In the genomic region with DNA sequence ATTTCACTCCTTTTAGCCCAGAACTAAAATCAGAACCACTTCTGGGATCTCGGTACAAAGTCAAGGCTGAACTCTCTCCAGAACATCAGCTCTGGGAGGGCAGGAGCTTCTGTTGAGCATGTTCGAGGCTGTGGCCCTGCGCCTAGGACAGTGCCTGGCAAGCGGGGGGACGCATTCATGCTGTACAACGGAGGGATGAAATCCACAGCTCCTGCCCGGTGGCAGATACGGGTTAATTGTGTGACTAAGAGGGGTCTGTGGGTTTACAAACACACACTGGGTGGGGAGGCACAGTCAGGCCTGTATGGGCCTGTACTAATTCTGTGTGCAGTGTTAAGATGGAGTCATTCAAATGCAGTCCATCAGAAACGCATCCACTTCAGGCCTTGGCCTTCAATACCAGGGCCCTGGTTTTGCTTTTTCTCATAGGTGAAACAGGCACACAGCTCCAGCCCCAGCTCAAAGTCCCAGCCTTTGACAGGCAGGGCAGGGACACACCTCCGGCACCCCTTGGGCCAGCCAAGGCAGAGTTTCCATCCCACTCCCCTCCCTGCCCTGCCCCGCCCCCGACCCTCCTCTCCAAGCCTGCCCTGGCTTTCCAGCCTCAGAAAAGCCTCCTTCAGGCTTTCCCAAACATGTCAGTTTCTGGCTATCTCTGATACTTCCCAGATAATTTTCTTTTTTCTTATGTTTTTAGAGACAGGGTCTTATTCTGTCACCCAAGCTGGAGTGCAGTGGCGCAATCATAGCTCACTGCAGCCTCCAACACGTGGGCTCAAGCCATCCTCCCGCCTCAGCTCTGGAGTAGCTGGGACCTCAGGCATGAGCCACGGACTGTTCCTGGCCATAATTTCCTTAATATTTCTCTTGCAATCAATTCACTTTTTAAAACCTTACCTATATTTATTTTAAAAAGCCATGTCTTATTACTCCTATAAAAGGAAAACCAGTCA, we compare ENCODE assay signal across 17 cellular contexts.
DNase-seq lines count a peak whose midpoint lies in the region; ATAC-seq, FAIRE-seq and TF ChIP-seq lines count a peak whose summit lies in the region.
"Had no signal": no experiment of that assay in that cellular context is flagged by ENCODE, and none has a peak within 500 bp of the region (broad histone marks: within the 10 kb centered on the region; RNA-seq: fewer than 3 reads in every experiment).

No MANE protein-coding gene starts in this region.

- peak overlapping the region; percentile 43 for H3K4me2 ChIP-seq in HepG2 (ENCODE audit: low read depth, low read length)

- CTCF ChIA-PET in HepG2 (lab: Yijun Ruan, JAX; ENCODE audit: low intra/inter-chr PET ratio, low total read pairs), result interaction anchor here (1.5 to 1.9 kb wide), 3 partner anchors 11 to 945 kb away, joined by 5 to 7 read pairs (median 5); no protein-coding TSS in a partner anchor

- intact Hi-C loops in HepG2 (cut with micrococcal nuclease; ENCODE audit: unreplicated experiment) (loop anchor here (5.0 kb wide), 1 partner anchor 52 kb away; no protein-coding TSS in a partner anchor), right lobe of liver (cut with DNase I) (loop anchor here in 1 of 2 donors (10.0 kb wide), 1 partner anchor 109 kb away; a partner anchor contains a TSS)

- H3K27ac Mint-ChIP-seq in endodermal cell, result no peak overlapping the region
- peak overlapping the region; percentile 64 for H3K27ac Mint-ChIP-seq in nephron progenitor cell

- DNase-seq in HepG2 (ENCODE audit: low spot score), result peak; percentile 82
- DNase-seq in right lobe of liver, result no peak
- DNase-seq in endodermal cell, result peak; percentile 75
- DNase-seq in nephron progenitor cell, result no peak
- no peak for DNase-seq in T-helper 1 cell
- DNase-seq: C1 segment of cervical spinal cord; DND-41; NCI-H1105; NCI-H187; NCI-H2171; NCI-H446; NCI-H69; NK-92 treated with Interleukin-12 subunit alpha and Interleukin-12 subunit beta, amount 100 ng/mL, for 24 hours; OCI-M1 had no signal

- no TSS peak for BruUV-seq in HepG2 (replicated peaks; lab: Mats Ljungman, UMichigan)

- H3K36me3 ChIP-seq in HepG2 (replicated peaks in 1 of 2; ENCODE audit: control insufficient read depth in 1 of 2, insufficient read depth in 2 of 2, low read length in 2 of 2), result no peaks in the 10 kb centered on the region
- peaks cover 0 to 3% (median 0%) of the 10 kb centered on the region in 4 donors for H3K36me3 ChIP-seq in right lobe of liver
- H3K36me3 ChIP-seq in endodermal cell (ENCODE audit: control insufficient read depth, insufficient read depth, low read length), result peaks cover 69% of the 10 kb centered on the region

- H3K4me1 Mint-ChIP-seq in endodermal cell, result no peaks in the 10 kb centered on the region
- no peaks in the 10 kb centered on the region for H3K4me1 Mint-ChIP-seq in nephron progenitor cell

- POLR2A ChIA-PET in HepG2 (lab: Yijun Ruan, JAX), result no interaction called here

- peak; percentile 80 for FAIRE-seq in HepG2 (lab: Jason Lieb, UNC)
- FAIRE-seq: G401.6 had no signal

- ATAC-seq in HepG2 (peak; percentile 54), right lobe of liver (no peak), GM21390 (IDR thresholded peaks at IDR 0.05; ENCODE audit: unreplicated experiment) (no peak), HG02623 (IDR thresholded peaks at IDR 0.05; ENCODE audit: unreplicated experiment) (no peak)

- no peak overlapping the region for H2AFZ ChIP-seq in HepG2 (ENCODE audit: low read length)

- H3K9ac ChIP-seq in HepG2 (ENCODE audit: insufficient read depth, low read depth, low read length) (no peak overlapping the region), endodermal cell (ENCODE audit: extremely low read depth, low read length, poor library complexity, severe bottlenecking) (no peak overlapping the region)

- H3K9me3 ChIP-seq in HepG2 (ENCODE audit: low read length) (no peaks in the 10 kb centered on the region), right lobe of liver (no peaks in the 10 kb centered on the region), endodermal cell (ENCODE audit: control insufficient read depth, low read length) (no peaks in the 10 kb centered on the region)

- TF ChIP-seq EP300 in HepG2 (IDR thresholded peaks at IDR 0.05; ENCODE audit: low read depth in 2 of 2, low read length in 2 of 2) (no peak), HepG2 (CRISPR knock-in tag; IDR thresholded peaks at IDR 0.05; ENCODE audit: borderline replicate concordance) (no peak)

- TF ChIP-seq POLR2A in HepG2 (IDR thresholded peaks at IDR 0.05; ENCODE audit: insufficient read depth in 1 of 2, low read depth in 2 of 2, low read length in 2 of 2) (no peak), right lobe of liver (IDR thresholded peaks at IDR 0.05) (no peak)

- in situ Hi-C loops in HepG2 (cut with HindIII; ENCODE audit: extremely low pct_ligation_motif_present, low pct_unique_long_range_greater_than_20kb), result loop anchor here (5.0 kb wide), 1 partner anchor 37 kb away; no protein-coding TSS in a partner anchor

- TF ChIP-seq CTCF in HepG2 (CRISPR knock-in tag; IDR thresholded peaks at IDR 0.05) (no peak), right lobe of liver (IDR thresholded peaks at IDR 0.05) (no peak), endodermal cell (conservative IDR thresholded peaks at IDR 0.05) (no peak), nephron progenitor cell (IDR thresholded peaks at IDR 0.05) (no peak)

- 47% methylated on average over 16 of the region's 16 CpGs for WGBS in HepG2 (ENCODE audit: low lambda C conversion rate)
- WGBS in right lobe of liver (ENCODE audit: insufficient coverage, low coverage, low lambda C conversion rate, missing lambda C conversion rate), result 57% methylated on average over 5 of the region's 16 CpGs
- WGBS in endodermal cell (ENCODE audit: insufficient coverage in 1 of 2, insufficient read length in 1 of 2), 2 experiments, result 89 to 90% methylated on average over 12 to 16 of the region's 16 CpGs

- H3K79me2 ChIP-seq in HepG2 (ENCODE audit: insufficient read depth, low read length), result no peaks in the 10 kb centered on the region

- no peaks in the 10 kb centered on the region for H3K9me3 Mint-ChIP-seq in endodermal cell
- no peaks in the 10 kb centered on the region for H3K9me3 Mint-ChIP-seq in nephron progenitor cell

- H3K27me3 ChIP-seq in HepG2 (ENCODE audit: control insufficient read depth in 1 of 2, insufficient read depth in 2 of 2, low read length in 2 of 2), result no peaks in the 10 kb centered on the region
- no peaks in the 10 kb centered on the region for H3K27me3 ChIP-seq in right lobe of liver
- H3K27me3 ChIP-seq in endodermal cell (ENCODE audit: control insufficient read depth, insufficient read depth, low read length, poor library complexity, severe bottlenecking), result no peaks in the 10 kb centered on the region

- H4K20me1 ChIP-seq in HepG2 (ENCODE audit: insufficient read depth, low read length), result no peaks in the 10 kb centered on the region

- H3K27me3 Mint-ChIP-seq in endodermal cell (ENCODE audit: insufficient read depth), result no peaks in the 10 kb centered on the region
- H3K27me3 Mint-ChIP-seq in nephron progenitor cell (ENCODE audit: low read depth, poor library complexity), result peaks cover 13% of the 10 kb centered on the region

- no peak overlapping the region for H3K4me3 Mint-ChIP-seq in endodermal cell
- H3K4me3 Mint-ChIP-seq in nephron progenitor cell, result no peak overlapping the region

- no peak for TF ChIP-seq RAD21 in HepG2 (CRISPR knock-in tag; IDR thresholded peaks at IDR 0.05)

- H3K4me3 ChIP-seq in HepG2 (replicated peaks in 1 of 3; ENCODE audit: insufficient read depth in 1 of 3, low read depth in 2 of 3, low read length in 3 of 3), result no peak overlapping the region
- no peak overlapping the region for H3K4me3 ChIP-seq in right lobe of liver
- no peak overlapping the region for H3K4me3 ChIP-seq in endodermal cell (ENCODE audit: low read length)

- H3K4me1 ChIP-seq in HepG2 (ENCODE audit: insufficient read depth, low read length) (peaks cover 21% of the 10 kb centered on the region), right lobe of liver (no peaks in the 10 kb centered on the region), endodermal cell (ENCODE audit: control insufficient read depth, insufficient read depth, low read length) (no peaks in the 10 kb centered on the region)

- H3K27ac ChIP-seq in HepG2 (ENCODE audit: extremely low read length, insufficient read depth, low read length), result peak overlapping the region; percentile 12
- no peak overlapping the region for H3K27ac ChIP-seq in right lobe of liver
- H3K27ac ChIP-seq in endodermal cell (ENCODE audit: low read depth, low read length), result no peak overlapping the region

- H3K36me3 Mint-ChIP-seq in endodermal cell (ENCODE audit: low read depth), result peaks cover 49% of the 10 kb centered on the region
- peaks cover 18% of the 10 kb centered on the region for H3K36me3 Mint-ChIP-seq in nephron progenitor cell (ENCODE audit: low read depth)

TF ChIP-seq in HepG2, 621 proteins besides CTCF, POLR2A, EP300 and RAD21 (continues in another document):
- 0 out of 2 replicates have a peak, but pooled peaks have one; percentile 49 for TF ChIP-seq SP5 (CRISPR knock-in tag; IDR thresholded peaks at IDR 0.05; ENCODE audit: borderline replicate concordance, low read depth)
- TF ChIP-seq, protein P1, sequence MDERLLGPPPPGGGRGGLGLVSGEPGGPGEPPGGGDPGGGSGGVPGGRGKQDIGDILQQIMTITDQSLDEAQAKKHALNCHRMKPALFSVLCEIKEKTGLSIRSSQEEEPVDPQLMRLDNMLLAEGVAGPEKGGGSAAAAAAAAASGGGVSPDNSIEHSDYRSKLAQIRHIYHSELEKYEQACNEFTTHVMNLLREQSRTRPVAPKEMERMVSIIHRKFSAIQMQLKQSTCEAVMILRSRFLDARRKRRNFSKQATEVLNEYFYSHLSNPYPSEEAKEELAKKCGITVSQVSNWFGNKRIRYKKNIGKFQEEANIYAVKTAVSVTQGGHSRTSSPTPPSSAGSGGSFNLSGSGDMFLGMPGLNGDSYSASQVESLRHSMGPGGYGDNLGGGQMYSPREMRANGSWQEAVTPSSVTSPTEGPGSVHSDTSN (CRISPR knock-in tag; IDR thresholded peaks at IDR 0.05), result 0 out of 2 replicates have a peak, but pooled peaks have one; percentile 50
- TF ChIP-seq MLLT10 (CRISPR knock-in tag; IDR thresholded peaks at IDR 0.05), result no peak
- TF ChIP-seq FOXO1 (CRISPR knock-in tag; IDR thresholded peaks at IDR 0.05), result no peak

Comparison
In these comparisons a context has a peak if more than half of its experiments do, and no peak if none do; other contexts are left out.
1. DNase-seq: peak in HepG2 (single experiment) and endodermal cell (single experiment); none in right lobe of liver (0 of 3), nephron progenitor cell (single experiment) and T-helper 1 cell (0 of 5).